ENCODE assay signal across 8 cellular contexts in genomic region chr15:31372635-31373091, GRCh38. TPM values are rescaled to one million over a fixed set of nuclear protein-coding genes. Genes with fewer than 3 reads are reported as not detected.
A peak's percentile ranks its signal among the peaks of the same experiment; 100 is the strongest.
DNase-seq lines count a peak whose midpoint lies in the region; ATAC-seq and TF ChIP-seq lines count a peak whose summit lies in the region.

No MANE protein-coding gene starts in this region.

- H3K4me3 ChIP-seq in brain microvascular endothelial cell (ENCODE audit: low read depth, low read length): no peak overlapping the region

- DNase-seq in DMS79 treated with DMSO at 0.1 percent for 48 hours (lab: John Stamatoyannopoulos, UW): peak; percentile 12
- DNase-seq in DMS79 (lab: John Stamatoyannopoulos, UW): no peak
- DNase-seq in brain microvascular endothelial cell: peak; percentile 47
- DNase-seq in islet precursor cell: peak; percentile 99
- DNase-seq in activated T-cell treated with anti-CD3 and anti-CD28 coated beads, Interleukin-2, amount 50 U/mL, for 48 hours: no peak
- DNase-seq in T-helper 2 cell: no peak

- TF ChIP-seq CTCF in brain microvascular endothelial cell (IDR thresholded peaks at IDR 0.05; ENCODE audit: low read depth, low read length, missing control alignments): no peak

- H3K27ac ChIP-seq in brain microvascular endothelial cell (no peak overlapping the region), temporal lobe (ENCODE audit: low read depth, low read length) (peak overlapping the region; percentile 11)

- no peaks in the 10 kb centered on the region for H3K27me3 ChIP-seq in brain microvascular endothelial cell (replicated peaks)

- peaks cover 4% of the 10 kb centered on the region for H3K36me3 ChIP-seq in brain microvascular endothelial cell (replicated peaks)

- no peak for ATAC-seq in GM21717 (IDR thresholded peaks at IDR 0.05; ENCODE audit: unreplicated experiment)

- in situ Hi-C loops in brain microvascular endothelial cell (cut with HindIII; ENCODE audit: low pct_ligation_motif_present, low sequenced_read_pairs): no loop called here

RNA-seq across cellular contexts. Expression of gene KLF13, which starts 46.0 kb away (rescaled TPM):
- total RNA-seq in temporal lobe: 27.8 TPM

Comparison
In these comparisons a context has a peak if more than half of its experiments do, and no peak if none do; other contexts are left out.
1. DNase-seq: peak in DMS79 treated with DMSO at 0.1 percent for 48 hours (single experiment), brain microvascular endothelial cell (single experiment) and islet precursor cell (single experiment); none in DMS79 (single experiment), activated T-cell treated with anti-CD3 and anti-CD28 coated beads, Interleukin-2, amount 50 U/mL, for 48 hours (0 of 2) and T-helper 2 cell (0 of 5).